Comparison of ENCODE assay signal across 19 cellular contexts in the genomic region with DNA sequence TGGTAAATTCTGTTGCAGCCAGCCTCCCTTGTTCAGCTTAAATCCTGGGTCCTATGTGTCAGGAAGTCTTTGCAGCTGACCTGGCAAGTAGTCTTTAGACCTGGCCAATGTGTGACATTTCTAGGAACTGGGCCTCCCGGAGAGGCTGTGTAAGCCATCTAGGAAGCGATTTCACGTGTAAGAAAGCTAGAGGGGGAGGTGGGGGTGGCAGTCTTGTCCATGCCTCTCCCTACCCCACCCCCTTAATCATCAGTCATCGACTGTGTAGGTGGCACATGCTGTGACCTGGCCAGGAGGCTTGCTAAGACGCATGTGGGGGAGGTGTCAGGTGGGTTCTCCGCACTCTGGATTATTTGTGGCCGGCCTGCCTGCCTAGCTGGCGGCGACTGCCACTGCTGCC. TPM values are rescaled to one million over a fixed set of nuclear protein-coding genes. Genes with fewer than 3 reads are reported as not detected.
A peak's percentile ranks its signal among the peaks of the same experiment; 100 is the strongest.
DNase-seq lines count a peak whose midpoint lies in the region; ATAC-seq, FAIRE-seq and TF ChIP-seq lines count a peak whose summit lies in the region.
"Had no signal": no experiment of that assay in that cellular context is flagged by ENCODE, and none has a peak within 500 bp of the region (broad histone marks: within the 10 kb centered on the region; RNA-seq: fewer than 3 reads in every experiment).

No MANE protein-coding gene starts in this region.

- no peak overlapping the region for H2BK15ac ChIP-seq in mesendoderm (replicated peaks; ENCODE audit: low read depth)

- H3K79me2 ChIP-seq in K562 (ENCODE audit: control insufficient read depth, insufficient read depth, low read length) (peaks cover 12% of the 10 kb centered on the region; the same call in 2 of the 3 replicates), mesendoderm (ENCODE audit: control insufficient read depth, insufficient read depth, low read length) (no peaks in the 10 kb centered on the region)

- H2AFZ ChIP-seq in K562 (ENCODE audit: low read depth, low read length): peak overlapping the region; percentile 52

- CTCF ChIA-PET in K562 (lab: Yijun Ruan, JAX; ENCODE audit: low intra/inter-chr PET ratio): no interaction called here

- H4K8ac ChIP-seq in mesendoderm (ENCODE audit: low read depth, low read length): no peak overlapping the region

- no peak overlapping the region for H4K5ac ChIP-seq in mesendoderm (ENCODE audit: low read length)

- no peak overlapping the region for H3K18ac ChIP-seq in mesendoderm (ENCODE audit: low read length)

- no peaks in the 10 kb centered on the region for H3K79me1 ChIP-seq in mesendoderm (ENCODE audit: low read length)

- H3K27me3 ChIP-seq in K562 (ENCODE audit: control insufficient read depth in 2 of 2, insufficient read depth in 2 of 2, low read length in 2 of 2) (no peaks in the 10 kb centered on the region), mesendoderm (ENCODE audit: insufficient read depth, low read length, poor library complexity) (no peaks in the 10 kb centered on the region)
- H3K27me3 ChIP-seq: thyroid gland had no signal

- no peak overlapping the region for H3K56ac ChIP-seq in mesendoderm (ENCODE audit: low read length)

- TF ChIP-seq RAD21 in K562 (CRISPR knock-in tag; conservative IDR thresholded peaks at IDR 0.05 in 1 of 2, IDR thresholded peaks at IDR 0.05 in 1 of 2): peak in 1 of 2 experiments; percentile 13; a peak in 1 of 4 replicates

- no TSS peak for BruUV-seq in K562 (replicated peaks; lab: Mats Ljungman, UMichigan)

- H3K23ac ChIP-seq in mesendoderm (ENCODE audit: low read length): no peak overlapping the region

- H3K27ac ChIP-seq in K562 (ENCODE audit: extremely low read depth, low read depth, low read length): peak overlapping the region; percentile 55
- H3K27ac ChIP-seq in mesendoderm (ENCODE audit: low read depth, low read length): no peak overlapping the region
- H3K27ac ChIP-seq: thyroid gland had no signal

- no peak overlapping the region for H2BK120ac ChIP-seq in mesendoderm (ENCODE audit: low read depth, low read length)

- DNase-seq in NCI-H82 (lab: John Stamatoyannopoulos, UW) (peak; percentile 51), NCI-H82 treated with DMSO at 0.1 percent for 48 hours (lab: John Stamatoyannopoulos, UW; ENCODE audit: unreplicated experiment) (no peak), K562 (ENCODE audit: extremely low read depth in 1 of 4, low spot score in 3 of 4) (peak; percentile 74 to 88 (median 84)), mesendoderm (peak; percentile 42), ureter (ENCODE audit: low spot score) (peak; percentile 38), AG20443 (ENCODE audit: low spot score) (no peak), UCSD-AML1 (lab: John Stamatoyannopoulos, UW; ENCODE audit: unreplicated experiment) (no peak)
- no peak for DNase-seq in stimulated activated CD4-positive, alpha-beta T cell treated with anti-CD3 and anti-CD28 coated beads, Interleukin-12 subunit alpha, Interleukin-12 subunit beta, amount 100 ng/mL, for 4 hours
- DNase-seq: 8988T; activated gamma-delta T cell; foreskin melanocyte; NK-92 treated with Interleukin-12 subunit alpha and Interleukin-12 subunit beta, amount 100 ng/mL, for 24 hours; stimulated activated naive B cell treated with anti-CD40 and anti-IgM and Interleukin-4, amounts not matched to agents 10 μg/mL and 1 μg/mL and 100 μg/mL, for 72 hours; thyroid gland had no signal

- ATAC-seq in K562: peak; percentile 16

- H3K4me2 ChIP-seq in K562 (ENCODE audit: insufficient read depth, low read length) (peak overlapping the region; percentile 45), mesendoderm (ENCODE audit: low read length) (no peak overlapping the region)

- intact Hi-C loops in K562 (cut with micrococcal nuclease): loop anchor here (5.0 kb wide), 1 partner anchor 113 kb away; no protein-coding TSS in a partner anchor

- H3K36me3 ChIP-seq in K562 (ENCODE audit: control insufficient read depth, insufficient read depth, low read length) (no peaks in the 10 kb centered on the region; the same call in 2 of the 3 replicates), mesendoderm (ENCODE audit: control insufficient read depth, insufficient read depth, low read length) (no peaks in the 10 kb centered on the region)
- H3K36me3 ChIP-seq: thyroid gland had no signal

- H2AK5ac ChIP-seq in mesendoderm (ENCODE audit: low read length): no peak overlapping the region

- FAIRE-seq in K562 (lab: Jason Lieb, UNC): peak; percentile 26
- FAIRE-seq: G401.6, H54 had no signal

- H3K9ac ChIP-seq in K562 (ENCODE audit: insufficient read depth in 1 of 2, low read depth in 2 of 2, low read length in 2 of 2) (peak overlapping the region; percentile 26 to 75; a peak in 3 of 4 replicates), mesendoderm (ENCODE audit: low read length) (no peak overlapping the region)

- no peak for TF ChIP-seq POLR2A in K562 (conservative IDR thresholded peaks at IDR 0.05)

- no peak overlapping the region for H3K4ac ChIP-seq in mesendoderm (ENCODE audit: low read depth, low read length)

- TF ChIP-seq CTCF in K562 (IDR thresholded peaks at IDR 0.05 in 2 of 3, conservative IDR thresholded peaks at IDR 0.05 in 1 of 3; ENCODE audit: insufficient read depth in 2 of 3, low read depth in 1 of 3, low read length in 3 of 3): no peak

- H3K4me3 ChIP-seq in K562 (no peak overlapping the region), mesendoderm (ENCODE audit: low read length) (no peak overlapping the region)
- H3K4me3 ChIP-seq: thyroid gland had no signal

- H3K4me1 ChIP-seq in K562 (replicated peaks in 1 of 2; ENCODE audit: control insufficient read depth in 2 of 2, insufficient read depth in 2 of 2, low read length in 2 of 2) (peaks cover 55 to 69% of the 10 kb centered on the region in 2 experiments), mesendoderm (ENCODE audit: control insufficient read depth, low read depth, low read length) (peaks cover 3% of the 10 kb centered on the region)
- H3K4me1 ChIP-seq: thyroid gland had no signal

- in situ Hi-C loops in K562 (cut with MboI): no loop called here

- no peaks in the 10 kb centered on the region for H3K9me3 ChIP-seq in K562 (replicated peaks; ENCODE audit: control insufficient read depth, insufficient read depth, low read depth, low read length)
- H3K9me3 ChIP-seq: thyroid gland had no signal

- no peaks in the 10 kb centered on the region for H4K20me1 ChIP-seq in K562 (replicated peaks; ENCODE audit: control insufficient read depth, insufficient read depth, low read length)

- peaks cover 7% of the 10 kb centered on the region for H3K9me1 ChIP-seq in K562 (ENCODE audit: control insufficient read depth, insufficient read depth, low read length)

- POLR2A ChIA-PET in K562 (lab: Yijun Ruan, JAX): interaction anchor here (2.6 to 2.8 kb wide), 2 partner anchors 9 to 10 kb away, joined by 10 to 17 read pairs; no protein-coding TSS in a partner anchor

- 7% methylated on average over 9 of the region's 9 CpGs for WGBS in K562 (ENCODE audit: insufficient coverage, low coverage, missing lambda C conversion rate)
- WGBS in mesendoderm (ENCODE audit: extremely low coverage, insufficient coverage, low lambda C conversion rate): no CpG with 5 or more reads among the region's 9 CpGs

- peak; percentile 7; the same call in 1 of the 2 replicates for TF ChIP-seq EP300 in K562 (IDR thresholded peaks at IDR 0.05; ENCODE audit: low read length)

- H2BK5ac ChIP-seq in mesendoderm (ENCODE audit: low read length): no peak overlapping the region

RNA-seq across cellular contexts. Expression of a gene that starts 8.4 kb away (rescaled TPM):
- total RNA-seq in K562 (2011; cell fraction: chromatin; rRNA removed; ENCODE audit: low replicate concordance): 1.0 and 2.1 TPM in 2 replicates
- total RNA-seq in K562 (2011; cell fraction: nucleolus; rRNA removed): 0.92 and 1.2 TPM in 2 replicates
- 1.6 and 1.9 TPM in 2 replicates for total RNA-seq in K562 (2011; cell fraction: nucleoplasm; rRNA removed)
- total RNA-seq in K562 (2014; rRNA removed) (0.36 and 0.37 TPM in 2 replicates), K562 (2014; rRNA removed; fragmentation: Illumina TruSeq; extraction: Trizol) (0.47 and 0.64 TPM in 2 replicates), K562 (2015; rRNA removed; fragmentation: Illumina TruSeq; extraction: Trizol) (0.33 and 0.53 TPM in 2 replicates), K562 (2021) (1.4 and 1.6 TPM in 2 replicates), ureter (11.8 TPM)
- polyA plus RNA-seq in K562 (2011; rRNA removed) (0.81 and 1.4 TPM in 2 replicates), K562 (2014; fragmentation: Illumina TruSeq; extraction: Trizol) (1.2 and 1.3 TPM in 2 replicates), K562 (2014; fragmentation: Nextera tagmentation; extraction: Ambion mirVana) (under 1 TPM; 0.10 to 0.20 TPM), K562 (2014; rRNA removed) (0.56 and 0.88 TPM in 2 replicates)
- 0.97 and 1.4 TPM in 2 replicates for polyA plus RNA-seq in K562 (2011; cell fraction: cytosol; rRNA removed)
- polyA plus RNA-seq in K562 (2011; cell fraction: nucleus; rRNA removed): 1.9 and 2.6 TPM in 2 replicates
- polyA plus RNA-seq in K562 (2012): 1.2 and 1.6 TPM in 2 replicates
- 0.70 and 1.4 TPM in 2 replicates for polyA minus RNA-seq in K562 (2011; rRNA and poly(A)+ RNA removed)
- 0.57 and 2.2 TPM in 2 replicates for polyA minus RNA-seq in K562 (2011; cell fraction: cytosol; rRNA and poly(A)+ RNA removed)
- polyA minus RNA-seq in K562 (2011; cell fraction: nucleus; rRNA and poly(A)+ RNA removed): 0.67 and 1.4 TPM in 2 replicates
- polyA plus RNA-seq in mesendoderm (2013, experiment 1 of 2): 19.3 TPM
- 18.5 TPM for polyA plus RNA-seq in mesendoderm (2013, experiment 2 of 2)

RNA-seq across cellular contexts. Expression of a gene that starts 13.3 kb away (rescaled TPM):
- not detected in 2 replicates for total RNA-seq in K562 (2011; cell fraction: chromatin; rRNA removed; ENCODE audit: low replicate concordance)
- total RNA-seq in K562 (2011; cell fraction: nucleolus; rRNA removed): not detected in 2 replicates
- not detected in 2 replicates for total RNA-seq in K562 (2011; cell fraction: nucleoplasm; rRNA removed)
- total RNA-seq in K562 (2014; rRNA removed): not detected in 2 replicates
- total RNA-seq in K562 (2014; rRNA removed; fragmentation: Illumina TruSeq; extraction: Trizol): not detected in 2 replicates
- not detected in 2 replicates for total RNA-seq in K562 (2015; rRNA removed; fragmentation: Illumina TruSeq; extraction: Trizol)
- total RNA-seq in K562 (2021): not detected in 2 replicates
- polyA plus RNA-seq in K562 (2011; rRNA removed): 0.04 TPM in 2 replicates
- polyA plus RNA-seq in K562 (2011; cell fraction: cytosol; rRNA removed): 0.03 TPM in 1 of 2 replicates, not detected in the other
- polyA plus RNA-seq in K562 (2011; cell fraction: nucleus; rRNA removed): 0.14 TPM in 1 of 2 replicates, not detected in the other
- polyA plus RNA-seq in K562 (2012): 0.15 TPM in 1 of 2 replicates, not detected in the other
- not detected in 2 replicates for polyA plus RNA-seq in K562 (2014; fragmentation: Illumina TruSeq; extraction: Trizol)
- under 1 TPM in 1 of 2 experiments, not detected in 1; 0.11 TPM for polyA plus RNA-seq in K562 (2014; fragmentation: Nextera tagmentation; extraction: Ambion mirVana)
- polyA plus RNA-seq in K562 (2014; rRNA removed): not detected in 2 replicates
- polyA minus RNA-seq in K562 (2011; rRNA and poly(A)+ RNA removed): not detected in 2 replicates
- not detected in 2 replicates for polyA minus RNA-seq in K562 (2011; cell fraction: cytosol; rRNA and poly(A)+ RNA removed)
- not detected in 2 replicates for polyA minus RNA-seq in K562 (2011; cell fraction: nucleus; rRNA and poly(A)+ RNA removed)
- not detected for polyA plus RNA-seq in mesendoderm (2013, experiment 1 of 2)
- not detected for polyA plus RNA-seq in mesendoderm (2013, experiment 2 of 2)
- not detected for total RNA-seq in ureter
- total RNA-seq: cardiac septum, dermis blood vessel endothelial cell, RPMI7951, thyroid gland had no signal

RNA-seq across cellular contexts. Expression of a gene that starts 22.0 kb away (rescaled TPM):
- total RNA-seq in K562 (2011; cell fraction: chromatin; rRNA removed; ENCODE audit: low replicate concordance): 4.8 and 6.8 TPM in 2 replicates
- total RNA-seq in K562 (2011; cell fraction: nucleolus; rRNA removed): 2.2 and 2.8 TPM in 2 replicates
- 4.0 and 5.0 TPM in 2 replicates for total RNA-seq in K562 (2011; cell fraction: nucleoplasm; rRNA removed)
- total RNA-seq in K562 (2014; rRNA removed) (5.2 and 5.6 TPM in 2 replicates), K562 (2014; rRNA removed; fragmentation: Illumina TruSeq; extraction: Trizol) (9.7 and 10.8 TPM in 2 replicates), K562 (2015; rRNA removed; fragmentation: Illumina TruSeq; extraction: Trizol) (7.9 and 8.3 TPM in 2 replicates), K562 (2021) (5.4 and 6.3 TPM in 2 replicates), ureter (0.16 TPM)
- polyA plus RNA-seq in K562 (2011; rRNA removed) (4.8 and 5.7 TPM in 2 replicates), K562 (2014; fragmentation: Illumina TruSeq; extraction: Trizol) (13.4 and 14.1 TPM in 2 replicates), K562 (2014; fragmentation: Nextera tagmentation; extraction: Ambion mirVana) (10 to 100 TPM; 17.1 to 19.6 TPM), K562 (2014; rRNA removed) (7.2 and 12.3 TPM in 2 replicates)
- 3.3 and 5.0 TPM in 2 replicates for polyA plus RNA-seq in K562 (2011; cell fraction: cytosol; rRNA removed)
- polyA plus RNA-seq in K562 (2011; cell fraction: nucleus; rRNA removed): 4.2 and 4.5 TPM in 2 replicates
- 3.6 and 9.5 TPM in 2 replicates for polyA plus RNA-seq in K562 (2012)
- 3.4 and 4.4 TPM in 2 replicates for polyA minus RNA-seq in K562 (2011; rRNA and poly(A)+ RNA removed)
- 1.0 and 1.7 TPM in 2 replicates for polyA minus RNA-seq in K562 (2011; cell fraction: cytosol; rRNA and poly(A)+ RNA removed)
- polyA minus RNA-seq in K562 (2011; cell fraction: nucleus; rRNA and poly(A)+ RNA removed): 1.3 and 2.6 TPM in 2 replicates
- not detected for polyA plus RNA-seq in mesendoderm (2013, experiment 1 of 2)
- not detected for polyA plus RNA-seq in mesendoderm (2013, experiment 2 of 2)
- total RNA-seq: cardiac septum, dermis blood vessel endothelial cell, thyroid gland had no signal

Comparison
In these comparisons a context has a peak if more than half of its experiments do, and no peak if none do; other contexts are left out.
1. DNase-seq: peak in NCI-H82 (single experiment), K562 (4 of 4), mesendoderm (single experiment) and ureter (single experiment); none in NCI-H82 treated with DMSO at 0.1 percent for 48 hours (single experiment), stimulated activated CD4-positive, alpha-beta T cell treated with anti-CD3 and anti-CD28 coated beads, Interleukin-12 subunit alpha, Interleukin-12 subunit beta, amount 100 ng/mL, for 4 hours (single experiment), AG20443 (single experiment) and UCSD-AML1 (single experiment).